Comparison of ENCODE assay signal across 18 cellular contexts in genomic region chr18:9550413-9550812, GRCh38.
"Had no signal": no experiment of that assay in that cellular context is flagged by ENCODE, and none has a peak within 500 bp of the region (broad histone marks: within the 10 kb centered on the region; RNA-seq: fewer than 3 reads in every experiment).

No MANE protein-coding gene starts in this region.

- H3K27ac ChIP-seq: dorsolateral prefrontal cortex, foreskin keratinocyte, gastroesophageal sphincter, heart left ventricle, hepatocyte, psoas muscle, sigmoid colon, thoracic aorta, tibial nerve had no signal

- DNase-seq: central memory CD4-positive, alpha-beta T cell; dorsolateral prefrontal cortex; effector CD4-positive, alpha-beta T cell; foreskin keratinocyte; heart left ventricle; kidney; natural killer cell; psoas muscle; right cardiac atrium; sigmoid colon; stimulated activated CD4-positive, alpha-beta T cell treated with anti-CD3 and anti-CD28 coated beads, Interleukin-2, amount 100 ng/mL, for 24 hours; stimulated activated CD4-positive, alpha-beta T cell treated with anti-CD3 and anti-CD28 coated beads, Interleukin-4, amount 100 ng/mL, for 24 hours; stimulated activated naive B cell treated with anti-CD40 and anti-IgM and Interleukin-4, amounts not matched to agents 10 μg/mL and 1 μg/mL and 100 μg/mL, for 72 hours had no signal

- H3K4me2 ChIP-seq: hepatocyte had no signal

- H2AFZ ChIP-seq: hepatocyte had no signal

- H3K9me3 ChIP-seq: psoas muscle, thoracic aorta had no signal

- H3K27me3 ChIP-seq: dorsolateral prefrontal cortex, foreskin keratinocyte, gastroesophageal sphincter, heart left ventricle, hepatocyte, sigmoid colon, tibial nerve had no signal

- ATAC-seq: foreskin keratinocyte; gastroesophageal sphincter; left lobe of liver; natural killer cell; psoas muscle; stimulated activated naive B cell treated with anti-CD40 and anti-IgM and Interleukin-4, amounts not matched to agents 10 μg/mL and 1 μg/mL and 100 μg/mL, for 72 hours had no signal

- H3K4me1 ChIP-seq: foreskin keratinocyte, gastroesophageal sphincter, heart left ventricle, psoas muscle, tibial nerve had no signal

- H3K4me3 ChIP-seq: dorsolateral prefrontal cortex, gastroesophageal sphincter, heart left ventricle, hepatocyte, psoas muscle, sigmoid colon, thoracic aorta, tibial nerve had no signal
